ENCODE assay signal across 2 cellular contexts in the genomic region with DNA sequence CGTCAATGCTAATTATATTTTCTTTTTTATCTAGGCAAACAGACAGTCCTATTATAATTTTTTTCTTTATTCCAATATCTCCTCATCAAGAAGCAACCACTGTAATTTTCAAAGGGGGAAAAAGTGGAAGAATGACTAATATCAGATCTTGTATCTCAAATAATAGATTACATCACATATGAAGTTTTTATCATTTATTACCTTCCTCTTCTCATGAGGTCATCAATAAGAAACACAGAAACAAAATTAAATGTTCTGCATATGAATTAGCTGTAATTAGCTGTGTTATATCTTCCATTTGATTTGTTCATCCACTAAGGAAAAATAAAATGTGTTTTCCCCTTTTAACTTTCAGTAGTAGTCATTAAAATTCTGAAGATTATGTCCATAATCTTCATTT.
TF ChIP-seq lines count a peak whose summit lies in the region.

No MANE protein-coding gene starts in this region.

TF ChIP-seq in SK-N-SH, 30 proteins besides CTCF, POLR2A, EP300 and RAD21:
- TF ChIP-seq PBX3 (IDR thresholded peaks at IDR 0.05) = no peak
- TF ChIP-seq EZH2phosphoT487 (IDR thresholded peaks at IDR 0.05; ENCODE audit: borderline replicate concordance, low read depth) = no peak
- TF ChIP-seq, protein P1, sequence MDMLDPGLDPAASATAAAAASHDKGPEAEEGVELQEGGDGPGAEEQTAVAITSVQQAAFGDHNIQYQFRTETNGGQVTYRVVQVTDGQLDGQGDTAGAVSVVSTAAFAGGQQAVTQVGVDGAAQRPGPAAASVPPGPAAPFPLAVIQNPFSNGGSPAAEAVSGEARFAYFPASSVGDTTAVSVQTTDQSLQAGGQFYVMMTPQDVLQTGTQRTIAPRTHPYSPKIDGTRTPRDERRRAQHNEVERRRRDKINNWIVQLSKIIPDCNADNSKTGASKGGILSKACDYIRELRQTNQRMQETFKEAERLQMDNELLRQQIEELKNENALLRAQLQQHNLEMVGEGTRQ (IDR thresholded peaks at IDR 0.05; ENCODE audit: borderline replicate concordance, low read depth, low read length) = no peak
- TF ChIP-seq REST (IDR thresholded peaks at IDR 0.05; ENCODE audit: low read depth, low read length) = no peak
- TF ChIP-seq, protein P2, sequence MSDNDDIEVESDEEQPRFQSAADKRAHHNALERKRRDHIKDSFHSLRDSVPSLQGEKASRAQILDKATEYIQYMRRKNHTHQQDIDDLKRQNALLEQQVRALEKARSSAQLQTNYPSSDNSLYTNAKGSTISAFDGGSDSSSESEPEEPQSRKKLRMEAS (IDR thresholded peaks at IDR 0.05; ENCODE audit: low read depth) = no peak

TF ChIP-seq in endothelial cell of umbilical vein, 7 proteins besides CTCF, POLR2A, EP300 and RAD21:
- no peak for TF ChIP-seq EZH2 (IDR thresholded peaks at IDR 0.05; ENCODE audit: borderline replicate concordance, low read depth, low read length, severe bottlenecking)
- no peak for TF ChIP-seq JUN (IDR thresholded peaks at IDR 0.05; ENCODE audit: borderline replicate concordance, insufficient read depth, insufficient read length, low read depth)
- no peak for TF ChIP-seq POLR2AphosphoS5 (IDR thresholded peaks at IDR 0.05; ENCODE audit: insufficient read depth, low read depth, low read length)
- no peak for TF ChIP-seq MYC (IDR thresholded peaks at IDR 0.05; ENCODE audit: low read depth, low read length)
- TF ChIP-seq FOS (IDR thresholded peaks at IDR 0.05; ENCODE audit: borderline replicate concordance, insufficient read depth, low read length) = no peak
- TF ChIP-seq, protein P2 (IDR thresholded peaks at IDR 0.05; ENCODE audit: insufficient read depth, insufficient read length) = no peak
- TF ChIP-seq GATA2 (IDR thresholded peaks at IDR 0.05; ENCODE audit: insufficient read depth, insufficient read length, low read depth, low read length) = no peak
TF ChIP-seq in endothelial cell of umbilical vein: peak in this region for 0.
